Comparison of ENCODE assay signal across 23 cellular contexts in the genomic region with DNA sequence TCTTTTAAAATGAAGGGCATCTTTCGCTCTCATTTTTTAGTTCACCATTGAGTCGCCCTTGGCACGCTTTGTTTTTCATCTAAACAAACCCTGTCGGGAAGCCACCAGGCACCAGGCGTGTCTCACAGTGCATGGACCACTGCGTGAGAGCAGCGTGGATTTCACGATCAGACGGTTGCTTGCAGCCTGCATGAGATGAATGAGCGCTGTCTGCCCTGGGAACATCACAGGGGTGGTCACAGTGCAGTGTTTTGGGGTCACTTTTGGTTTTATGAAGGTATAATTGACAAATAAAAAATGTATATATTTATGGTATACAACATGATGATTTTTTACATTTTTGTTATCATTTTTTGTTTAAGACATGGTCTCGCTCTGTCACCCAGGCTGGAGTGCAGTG.
"Had no signal": no experiment of that assay in that cellular context is flagged by ENCODE, and none has a peak within 500 bp of the region (broad histone marks: within the 10 kb centered on the region; RNA-seq: fewer than 3 reads in every experiment).

No MANE protein-coding gene starts in this region.

- H3K4me3 ChIP-seq: colonic mucosa, coronary artery, dorsolateral prefrontal cortex, esophagus muscularis mucosa, esophagus squamous epithelium, gastrocnemius medialis, gastroesophageal sphincter, heart left ventricle, heart right ventricle had no signal

- H3K4me1 ChIP-seq: colonic mucosa, esophagus muscularis mucosa, esophagus squamous epithelium, gastrocnemius medialis, gastroesophageal sphincter, heart left ventricle, heart right ventricle had no signal

- H3K27me3 ChIP-seq: colonic mucosa, foreskin keratinocyte had no signal

- H3K27ac ChIP-seq: colonic mucosa, coronary artery, dorsolateral prefrontal cortex, epithelial cell of prostate, esophagus muscularis mucosa, esophagus squamous epithelium, foreskin keratinocyte, gastrocnemius medialis, gastroesophageal sphincter, heart left ventricle, heart right ventricle had no signal

- DNase-seq: colonic mucosa; cortex of kidney; dermis blood vessel endothelial cell; effector CD4-positive, alpha-beta T cell; effector CD8-positive, alpha-beta T cell; effector memory CD4-positive, alpha-beta T cell; effector memory CD8-positive, alpha-beta T cell; endodermal cell; erythroblast; esophagus squamous epithelium; foreskin fibroblast; foreskin keratinocyte; foreskin melanocyte; gastrocnemius medialis; glutamatergic neuron; head of caudate nucleus; heart left ventricle; heart right ventricle had no signal

- H3K36me3 ChIP-seq: colonic mucosa, esophagus muscularis mucosa, esophagus squamous epithelium, gastrocnemius medialis, gastroesophageal sphincter, heart left ventricle, heart right ventricle had no signal

- H3K9me3 ChIP-seq: colonic mucosa, esophagus muscularis mucosa, esophagus squamous epithelium, gastrocnemius medialis, gastroesophageal sphincter, heart left ventricle, heart right ventricle had no signal
